19 cellular contexts compared by ENCODE assay signal in the genomic region with DNA sequence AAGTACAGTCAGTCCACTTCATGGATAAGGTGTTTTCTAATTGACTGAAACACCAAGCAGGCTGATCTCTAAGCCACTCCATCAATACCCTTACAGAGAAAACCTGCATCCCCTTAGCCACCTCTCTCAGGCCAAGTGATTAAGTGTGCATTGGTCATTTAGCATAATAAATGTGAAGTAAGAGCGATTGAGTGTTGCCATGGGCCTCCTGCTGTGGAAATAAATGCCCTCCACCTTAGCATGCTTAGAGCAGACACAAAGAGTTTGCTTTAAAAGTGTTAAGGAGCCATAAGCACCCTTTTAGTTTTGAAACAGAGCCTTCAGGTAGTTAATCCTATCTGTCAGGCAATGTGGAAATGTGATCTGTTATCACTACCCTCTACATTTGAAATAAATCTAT.
DNase-seq lines count a peak whose midpoint lies in the region; ATAC-seq and TF ChIP-seq lines count a peak whose summit lies in the region.
"Had no signal": no experiment of that assay in that cellular context is flagged by ENCODE, and none has a peak within 500 bp of the region (broad histone marks: within the 10 kb centered on the region; RNA-seq: fewer than 3 reads in every experiment).

No MANE protein-coding gene starts in this region.

- H3K4me3 Mint-ChIP-seq in endothelial cell (ENCODE audit: unreplicated experiment), result no peak overlapping the region
- H3K4me3 Mint-ChIP-seq: CD8-positive, alpha-beta memory T cell; HFFc6; T-cell had no signal

- H3K9me3 Mint-ChIP-seq in endothelial cell (ENCODE audit: unreplicated experiment), result no peaks in the 10 kb centered on the region
- H3K9me3 Mint-ChIP-seq: CD8-positive, alpha-beta memory T cell; HFFc6; T-cell had no signal

- DNase-seq in NCI-H187 (lab: John Stamatoyannopoulos, UW), result peak; percentile 8 to 17
- DNase-seq in NCI-H187 treated with DMSO at 0.1 percent for 48 hours (lab: John Stamatoyannopoulos, UW), result no peak
- peak; percentile 9 for DNase-seq in NCI-H69 (lab: John Stamatoyannopoulos, UW)
- peak; percentile 71 for DNase-seq in iPS DF 19.7 (ENCODE audit: low read depth, low spot score)
- no peak for DNase-seq in endothelial cell (ENCODE audit: low spot score)
- DNase-seq in T-helper 1 cell, result no peak
- DNase-seq: 8988T; Calu3; CD8-positive, alpha-beta memory T cell; DMS153; HFFc6; KBM-7; NCI-H1092; NCI-H146; NCI-H82; OCI-M1; SJCRH30; T-cell had no signal

- no peaks in the 10 kb centered on the region for H3K4me1 Mint-ChIP-seq in endothelial cell (ENCODE audit: unreplicated experiment)
- H3K4me1 Mint-ChIP-seq: CD8-positive, alpha-beta memory T cell; T-cell had no signal

- H3K36me3 Mint-ChIP-seq in endothelial cell (ENCODE audit: low read depth, unreplicated experiment), result no peaks in the 10 kb centered on the region
- H3K36me3 Mint-ChIP-seq: CD8-positive, alpha-beta memory T cell; T-cell had no signal

- H3K27me3 Mint-ChIP-seq in endothelial cell (ENCODE audit: unreplicated experiment), result no peaks in the 10 kb centered on the region
- H3K27me3 Mint-ChIP-seq: T-cell had no signal

- ATAC-seq in GM18909 (IDR thresholded peaks at IDR 0.05; ENCODE audit: poor library complexity, unreplicated experiment), result no peak
- ATAC-seq: T-cell had no signal

- H3K27ac Mint-ChIP-seq in endothelial cell (ENCODE audit: unreplicated experiment), result no peak overlapping the region
- H3K27ac Mint-ChIP-seq: CD8-positive, alpha-beta memory T cell; HFFc6; T-cell had no signal

- no peak for TF ChIP-seq CTCF in endothelial cell (IDR thresholded peaks at IDR 0.05; ENCODE audit: unreplicated experiment)

Comparison
In these comparisons a context has a peak if more than half of its experiments do, and no peak if none do; other contexts are left out.
1. DNase-seq: peak in NCI-H187 (2 of 2), NCI-H69 (single experiment) and iPS DF 19.7 (single experiment); none in NCI-H187 treated with DMSO at 0.1 percent for 48 hours (single experiment), endothelial cell (single experiment) and T-helper 1 cell (0 of 5).